ENCODE assay signal across 9 cellular contexts in the genomic region with DNA sequence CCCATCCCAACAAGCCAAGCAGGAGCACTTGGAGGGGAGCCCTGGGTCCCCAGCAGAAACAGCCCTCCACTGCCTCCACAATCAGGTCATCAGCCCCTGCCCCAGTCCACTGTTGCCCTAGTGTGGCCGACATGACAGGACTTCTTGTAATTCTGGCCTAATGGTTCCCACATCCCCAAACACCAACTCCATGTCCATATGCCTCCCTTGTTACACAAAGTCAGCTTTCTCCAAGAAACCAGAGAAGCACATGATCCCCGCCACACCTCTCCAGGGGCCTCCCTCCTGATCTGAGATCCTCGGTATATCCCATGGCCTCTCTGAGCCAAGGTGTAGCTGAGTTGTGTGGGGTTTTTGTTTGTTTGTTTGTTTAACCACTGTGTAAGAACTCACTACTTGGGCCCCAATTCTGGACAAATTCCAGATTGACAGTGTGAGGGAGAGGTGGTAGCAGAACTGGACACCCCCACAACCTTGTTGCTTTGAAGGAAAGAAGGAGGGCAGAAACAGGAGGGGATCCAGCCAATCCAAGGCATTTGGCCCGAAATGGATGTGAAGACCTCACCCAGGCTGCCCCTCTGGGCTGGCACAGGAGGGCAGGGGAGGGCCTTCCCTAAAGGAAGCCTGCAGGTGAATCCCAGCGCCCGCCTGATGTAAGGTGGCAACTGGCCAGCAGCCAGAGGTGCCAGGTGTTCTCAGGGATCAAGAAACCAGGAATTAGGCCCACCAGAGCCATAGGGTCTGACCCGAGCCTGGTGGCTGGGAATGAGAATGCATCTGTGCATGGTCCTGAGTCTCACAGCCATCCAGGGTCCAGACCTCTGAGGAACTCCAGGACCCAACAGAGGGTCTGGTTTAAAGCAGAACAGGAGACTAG. TPM values are rescaled to one million over a fixed set of nuclear protein-coding genes. Genes with fewer than 3 reads are reported as not detected.
A peak's percentile ranks its signal among the peaks of the same experiment; 100 is the strongest.
DNase-seq lines count a peak whose midpoint lies in the region; ATAC-seq, FAIRE-seq and TF ChIP-seq lines count a peak whose summit lies in the region.
"Had no signal": no experiment of that assay in that cellular context is flagged by ENCODE, and none has a peak within 500 bp of the region (broad histone marks: within the 10 kb centered on the region; RNA-seq: fewer than 3 reads in every experiment).

No MANE protein-coding gene starts in this region.

- ATAC-seq in GM21526 (IDR thresholded peaks at IDR 0.05; ENCODE audit: low FRiP score, unreplicated experiment) = no peak
- no peak for ATAC-seq in HG03521 (IDR thresholded peaks at IDR 0.05; ENCODE audit: unreplicated experiment)

- H3K27me3 ChIP-seq in BLaER1 (no peaks in the 10 kb centered on the region), mesendoderm (ENCODE audit: insufficient read depth, low read length, poor library complexity) (no peaks in the 10 kb centered on the region)

- no peak overlapping the region for H3K4me3 ChIP-seq in BLaER1
- H3K4me3 ChIP-seq in mesendoderm (ENCODE audit: low read length) = no peak overlapping the region

- DNase-seq in GM12891 (ENCODE audit: insufficient read length, low spot score) = no peak
- DNase-seq in activated T-cell treated with anti-CD3 and anti-CD28 coated beads, Interleukin-2, amount 50 U/mL, for 24 hours = peak; percentile 39
- peak; percentile 27 for DNase-seq in mesendoderm
- DNase-seq in LoVo (ENCODE audit: low spot score) = no peak
- no peak for DNase-seq in mucosa of gallbladder (ENCODE audit: low spot score)
- DNase-seq: aorta had no signal

- TF ChIP-seq POLR2A in GM12891 (IDR thresholded peaks at IDR 0.05; ENCODE audit: low read depth, low read length) = no peak

- H3K36me3 ChIP-seq in BLaER1 (peaks cover 25% of the 10 kb centered on the region), mesendoderm (ENCODE audit: control insufficient read depth, insufficient read depth, low read length) (no peaks in the 10 kb centered on the region)

- peak overlapping the region; percentile 83 for H3K27ac Mint-ChIP-seq in activated T-cell treated with anti-CD3 and anti-CD28 coated beads, Interleukin-2, amount 50 U/mL, for 24 hours

- H3K79me2 ChIP-seq in mesendoderm (ENCODE audit: control insufficient read depth, insufficient read depth, low read length) = no peaks in the 10 kb centered on the region

- H3K9ac ChIP-seq in BLaER1 = no peak overlapping the region
- H3K9ac ChIP-seq in mesendoderm (ENCODE audit: low read length) = no peak overlapping the region

- H3K23ac ChIP-seq in mesendoderm (ENCODE audit: low read length) = no peak overlapping the region

- no peak overlapping the region for H4K5ac ChIP-seq in mesendoderm (ENCODE audit: low read length)

- H2BK120ac ChIP-seq in mesendoderm (ENCODE audit: low read depth, low read length) = no peak overlapping the region

- H3K56ac ChIP-seq in mesendoderm (ENCODE audit: low read length) = no peak overlapping the region

- peaks cover 26% of the 10 kb centered on the region for H4K20me1 ChIP-seq in BLaER1

- no peak for FAIRE-seq in GM12891 (lab: Jason Lieb, UNC)

- no peak overlapping the region for H3K4ac ChIP-seq in mesendoderm (ENCODE audit: low read depth, low read length)

- H3K9me3 Mint-ChIP-seq in activated T-cell treated with anti-CD3 and anti-CD28 coated beads, Interleukin-2, amount 50 U/mL, for 24 hours = no peaks in the 10 kb centered on the region

- H3K4me2 ChIP-seq in BLaER1 = peak overlapping the region; percentile 43
- no peak overlapping the region for H3K4me2 ChIP-seq in mesendoderm (ENCODE audit: low read length)

- no peak overlapping the region for H3K18ac ChIP-seq in mesendoderm (ENCODE audit: low read length)

- H3K9me3 ChIP-seq in BLaER1 = no peaks in the 10 kb centered on the region

- no peak overlapping the region for H2AK5ac ChIP-seq in mesendoderm (ENCODE audit: low read length)

- H3K4me1 ChIP-seq in BLaER1 (peaks cover 96% of the 10 kb centered on the region), mesendoderm (ENCODE audit: control insufficient read depth, low read depth, low read length) (peaks cover 7% of the 10 kb centered on the region)

- H3K27ac ChIP-seq in BLaER1 (peak overlapping the region; percentile 55), mesendoderm (ENCODE audit: low read depth, low read length) (no peak overlapping the region)

- peaks cover 22% of the 10 kb centered on the region for H3K36me3 Mint-ChIP-seq in activated T-cell treated with anti-CD3 and anti-CD28 coated beads, Interleukin-2, amount 50 U/mL, for 24 hours (ENCODE audit: low read depth)

- no peaks in the 10 kb centered on the region for H3K27me3 Mint-ChIP-seq in activated T-cell treated with anti-CD3 and anti-CD28 coated beads, Interleukin-2, amount 50 U/mL, for 24 hours

- no peak overlapping the region for H2BK5ac ChIP-seq in mesendoderm (ENCODE audit: low read length)

- peaks cover 78% of the 10 kb centered on the region for H3K4me1 Mint-ChIP-seq in activated T-cell treated with anti-CD3 and anti-CD28 coated beads, Interleukin-2, amount 50 U/mL, for 24 hours (ENCODE audit: low read depth)

- no CpG with 5 or more reads among the region's 7 CpGs for WGBS in mesendoderm (ENCODE audit: extremely low coverage, insufficient coverage, low lambda C conversion rate)

- H4K8ac ChIP-seq in mesendoderm (ENCODE audit: low read depth, low read length) = no peak overlapping the region

- H3K4me3 Mint-ChIP-seq in activated T-cell treated with anti-CD3 and anti-CD28 coated beads, Interleukin-2, amount 50 U/mL, for 24 hours = no peak overlapping the region

- H2BK15ac ChIP-seq in mesendoderm (replicated peaks; ENCODE audit: low read depth) = no peak overlapping the region

- H3K79me1 ChIP-seq in mesendoderm (ENCODE audit: low read length) = no peaks in the 10 kb centered on the region

TF ChIP-seq in GM12891, 5 proteins besides CTCF, POLR2A, EP300 and RAD21:
- peak; percentile 67 for TF ChIP-seq POU2F2 (IDR thresholded peaks at IDR 0.05; ENCODE audit: low read depth, low read length)
- TF ChIP-seq TAF1 (IDR thresholded peaks at IDR 0.05; ENCODE audit: low read depth, low read length) = no peak

RNA-seq across cellular contexts. Expression of gene IRF1, which starts 13.5 kb away (rescaled TPM):
- polyA plus RNA-seq in GM12891 (2012; ENCODE audit: low read depth, missing spikeins) = 30.8 TPM
- 4.5 TPM for polyA plus RNA-seq in mesendoderm (2013, experiment 1 of 2)
- 4.1 TPM for polyA plus RNA-seq in mesendoderm (2013, experiment 2 of 2)
- 38.3 TPM for total RNA-seq in mucosa of gallbladder

Comparison
In these comparisons a context has a peak if more than half of its experiments do, and no peak if none do; other contexts are left out.
1. DNase-seq: peak in activated T-cell treated with anti-CD3 and anti-CD28 coated beads, Interleukin-2, amount 50 U/mL, for 24 hours (single experiment) and mesendoderm (single experiment); none in GM12891 (single experiment), LoVo (single experiment) and mucosa of gallbladder (single experiment).